ENCODE assay signal across 8 cellular contexts in the genomic region with DNA sequence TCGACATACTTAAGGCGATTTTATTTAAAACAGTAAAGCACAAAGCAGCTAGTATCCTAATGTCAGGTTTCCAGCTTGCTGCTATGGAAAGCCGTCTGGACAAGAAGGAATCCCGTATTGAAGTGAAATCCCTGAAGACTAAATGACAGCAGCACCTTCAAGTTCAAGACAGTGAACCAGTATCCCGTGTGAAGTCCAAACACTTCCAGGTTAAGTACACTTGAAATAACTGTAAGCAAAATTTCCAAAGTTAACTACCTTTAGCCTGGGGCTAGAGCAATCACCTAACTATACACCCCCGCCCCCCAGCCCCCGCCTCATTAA. TPM values are rescaled to one million over a fixed set of nuclear protein-coding genes. Genes with fewer than 3 reads are reported as not detected.
DNase-seq lines count a peak whose midpoint lies in the region; ATAC-seq and TF ChIP-seq lines count a peak whose summit lies in the region.

No MANE protein-coding gene starts in this region.

- H3K4me3 ChIP-seq in AG09309 (ENCODE audit: control insufficient read depth, low read depth, low read length) (peak overlapping the region; percentile 77), HUES64 (ENCODE audit: low read length) (peak overlapping the region; percentile 67), coronary artery (peak overlapping the region; percentile 94), Peyer's patch (peak overlapping the region in 2 of 4 donors; percentile 78 to 87)
- no peak overlapping the region for H3K4me3 ChIP-seq in naive thymus-derived CD4-positive, alpha-beta T cell (ENCODE audit: low read length)

- POLR2A ChIA-PET in naive thymus-derived CD4-positive, alpha-beta T cell (lab: Charles Lee), result interaction anchor here (0.6 kb wide), 1 partner anchor 9 kb away, joined by 3 read pairs; no protein-coding TSS in a partner anchor

- CTCF ChIA-PET in naive thymus-derived CD4-positive, alpha-beta T cell (lab: Charles Lee), result no interaction called here

- H3K27me3 Mint-ChIP-seq in naive thymus-derived CD4-positive, alpha-beta T cell, result peaks cover 0 to 23% (median 4%) of the 10 kb centered on the region in 5 donors

- intact Hi-C loops in naive thymus-derived CD4-positive, alpha-beta T cell (cut with micrococcal nuclease), result loop anchor here (5.0 to 10.0 kb wide), 5 partner anchors 203 to 630 kb away; a partner anchor contains a TSS

- TF ChIP-seq POLR2A in Peyer's patch (IDR thresholded peaks at IDR 0.05), result no peak

- TF ChIP-seq CTCF in AG09309 (IDR thresholded peaks at IDR 0.05; ENCODE audit: control insufficient read depth, insufficient read depth, low read depth, low read length, missing control alignments) (no peak), coronary artery (IDR thresholded peaks at IDR 0.05) (no peak), Peyer's patch (IDR thresholded peaks at IDR 0.05) (no peak)

- DNase-seq in AG09309 (ENCODE audit: low read depth) (no peak), coronary artery (ENCODE audit: low spot score) (no peak), Peyer's patch (no peak), 8988T (no peak)
- no peak for DNase-seq in naive thymus-derived CD4-positive, alpha-beta T cell

- ATAC-seq in naive thymus-derived CD4-positive, alpha-beta T cell, result no peak
- no peak for ATAC-seq in GM21619 (IDR thresholded peaks at IDR 0.05; ENCODE audit: unreplicated experiment)
- ATAC-seq in GM21529 (IDR thresholded peaks at IDR 0.05; ENCODE audit: unreplicated experiment), result no peak

- H3K4me1 ChIP-seq in HUES64 (ENCODE audit: insufficient read depth, low read length) (peaks cover 29% of the 10 kb centered on the region), Peyer's patch (peaks cover 0 to 10% (median 4%) of the 10 kb centered on the region in 4 donors)
- peaks cover 0 to 3% of the 10 kb centered on the region in 2 donors for H3K4me1 ChIP-seq in naive thymus-derived CD4-positive, alpha-beta T cell (ENCODE audit: control insufficient read depth in 2 of 2, insufficient read depth in 2 of 2, low read length in 2 of 2)

- H3K4me3 Mint-ChIP-seq in naive thymus-derived CD4-positive, alpha-beta T cell, result peak overlapping the region in 9 of 10 donors; percentile 73 to 89 (median 83)

- H3K27ac ChIP-seq in HUES64 (ENCODE audit: low read depth, low read length) (no peak overlapping the region), coronary artery (no peak overlapping the region), Peyer's patch (peak overlapping the region in 1 of 4 donors; percentile 71)
- H3K27ac ChIP-seq in naive thymus-derived CD4-positive, alpha-beta T cell (ENCODE audit: low read depth, low read length), result no peak overlapping the region

- H3K27me3 ChIP-seq in HUES64 (ENCODE audit: insufficient read depth, low read length), result peaks cover 15% of the 10 kb centered on the region
- peaks cover 0 to 3% of the 10 kb centered on the region in 2 donors for H3K27me3 ChIP-seq in naive thymus-derived CD4-positive, alpha-beta T cell (ENCODE audit: control insufficient read depth in 2 of 2, insufficient read depth in 2 of 2, low read length in 2 of 2)
- H3K27me3 ChIP-seq in Peyer's patch, result no peaks in the 10 kb centered on the region

- H3K9me3 Mint-ChIP-seq in naive thymus-derived CD4-positive, alpha-beta T cell, result peaks cover 0 to 6% (median 0%) of the 10 kb centered on the region in 11 donors

- no peaks in the 10 kb centered on the region for H3K9me3 ChIP-seq in HUES64 (ENCODE audit: insufficient read depth, low read depth, low read length)
- H3K9me3 ChIP-seq in naive thymus-derived CD4-positive, alpha-beta T cell (ENCODE audit: control insufficient read depth in 2 of 3, low read length in 3 of 3), result no peaks in the 10 kb centered on the region
- H3K9me3 ChIP-seq in Peyer's patch, result no peaks in the 10 kb centered on the region

- no peak overlapping the region for H3K9ac ChIP-seq in HUES64 (ENCODE audit: low read depth, low read length)

- H3K36me3 ChIP-seq in HUES64 (ENCODE audit: insufficient read depth, low read length) (no peaks in the 10 kb centered on the region), Peyer's patch (no peaks in the 10 kb centered on the region)
- H3K36me3 ChIP-seq in naive thymus-derived CD4-positive, alpha-beta T cell (ENCODE audit: control insufficient read depth in 2 of 3, insufficient read depth in 3 of 3, low read length in 3 of 3), result no peaks in the 10 kb centered on the region

- H3K4me1 Mint-ChIP-seq in naive thymus-derived CD4-positive, alpha-beta T cell, result peaks cover 14 to 25% (median 22%) of the 10 kb centered on the region in 7 donors

- peak overlapping the region in 1 of 9 donors; percentile 37 for H3K27ac Mint-ChIP-seq in naive thymus-derived CD4-positive, alpha-beta T cell

- WGBS in HUES64, result 14% methylated on average over 7 of the region's 7 CpGs

- peaks cover 0 to 3% (median 0%) of the 10 kb centered on the region in 5 donors for H3K36me3 Mint-ChIP-seq in naive thymus-derived CD4-positive, alpha-beta T cell

RNA-seq across cellular contexts. Expression of a gene that starts 1.2 kb away (rescaled TPM):
- polyA plus RNA-seq in HUES64 (2013, experiment 1 of 2), result 21.3 TPM
- 26.0 TPM for polyA plus RNA-seq in HUES64 (2013, experiment 2 of 2)
- total RNA-seq in naive thymus-derived CD4-positive, alpha-beta T cell, result 1 to 10 TPM; 1.4 to 6.0 (median 2.3) TPM
- polyA plus RNA-seq in naive thymus-derived CD4-positive, alpha-beta T cell, result 1 to 10 TPM in 1 of 2 donors, under 1 TPM in 1; 0.90 to 1.4 TPM
- 10 to 100 TPM; 12.5 to 33.0 (median 20.7) TPM for total RNA-seq in Peyer's patch
